Comparison of ENCODE assay signal across 23 cellular contexts in genomic region chr2:227443889-227444568, GRCh38. TPM values are rescaled to one million over a fixed set of nuclear protein-coding genes. Genes with fewer than 3 reads are reported as not detected.
"Had no signal": no experiment of that assay in that cellular context is flagged by ENCODE, and none has a peak within 500 bp of the region (broad histone marks: within the 10 kb centered on the region; RNA-seq: fewer than 3 reads in every experiment).

No MANE protein-coding gene starts in this region.

- H3K4me2 ChIP-seq: hepatocyte had no signal

- H3K4me3 ChIP-seq: hepatocyte, left ventricle myocardium inferior, psoas muscle, sigmoid colon, stomach, thoracic aorta, upper lobe of right lung had no signal

- H3K4me1 Mint-ChIP-seq: activated CD4-positive, alpha-beta T cell treated with anti-CD3 and anti-CD28 coated beads, Interleukin-2, amount 10 ng/mL, durations not matched to agents 24 days and 14 days; activated naive CD8-positive, alpha-beta T cell treated with anti-CD3 and anti-CD28 coated beads, Interleukin-2, amount 10 ng/mL, durations not matched to agents 7 days and 5 days; memory B cell; natural killer cell had no signal

- H3K27ac Mint-ChIP-seq: activated CD4-positive, alpha-beta T cell treated with anti-CD3 and anti-CD28 coated beads, Interleukin-2, amount 10 ng/mL, durations not matched to agents 24 days and 14 days; activated naive CD8-positive, alpha-beta T cell treated with anti-CD3 and anti-CD28 coated beads, Interleukin-2, amount 10 ng/mL, durations not matched to agents 7 days and 5 days; memory B cell; natural killer cell had no signal

- H3K27ac ChIP-seq: hepatocyte, left ventricle myocardium inferior, psoas muscle, sigmoid colon, stomach, thoracic aorta, upper lobe of right lung had no signal

- H3K36me3 Mint-ChIP-seq: activated naive CD8-positive, alpha-beta T cell treated with anti-CD3 and anti-CD28 coated beads, Interleukin-2, amount 10 ng/mL, durations not matched to agents 7 days and 5 days; memory B cell; natural killer cell had no signal

- H3K4me3 Mint-ChIP-seq: activated CD4-positive, alpha-beta T cell treated with anti-CD3 and anti-CD28 coated beads, Interleukin-2, amount 10 ng/mL, durations not matched to agents 24 days and 14 days; activated naive CD8-positive, alpha-beta T cell treated with anti-CD3 and anti-CD28 coated beads, Interleukin-2, amount 10 ng/mL, durations not matched to agents 7 days and 5 days; memory B cell; natural killer cell had no signal

- FAIRE-seq: kidney, TTC549 had no signal

- H3K27me3 ChIP-seq: hepatocyte, sigmoid colon, stomach, upper lobe of right lung had no signal

- H3K9me3 Mint-ChIP-seq: activated CD4-positive, alpha-beta T cell treated with anti-CD3 and anti-CD28 coated beads, Interleukin-2, amount 10 ng/mL, durations not matched to agents 24 days and 14 days; activated naive CD8-positive, alpha-beta T cell treated with anti-CD3 and anti-CD28 coated beads, Interleukin-2, amount 10 ng/mL, durations not matched to agents 7 days and 5 days; memory B cell; natural killer cell had no signal

- H3K79me2 ChIP-seq: hepatocyte had no signal

- ATAC-seq: natural killer cell, psoas muscle, upper lobe of right lung had no signal

- H3K4me1 ChIP-seq: left ventricle myocardium inferior, psoas muscle, sigmoid colon, stomach, upper lobe of right lung had no signal

- H3K36me3 ChIP-seq: left ventricle myocardium inferior, sigmoid colon, stomach, thoracic aorta, upper lobe of right lung had no signal

- H3K27me3 Mint-ChIP-seq: activated CD4-positive, alpha-beta T cell treated with anti-CD3 and anti-CD28 coated beads, Interleukin-2, amount 10 ng/mL, durations not matched to agents 24 days and 14 days; activated naive CD8-positive, alpha-beta T cell treated with anti-CD3 and anti-CD28 coated beads, Interleukin-2, amount 10 ng/mL, durations not matched to agents 7 days and 5 days; memory B cell had no signal

- DNase-seq: activated CD4-positive, alpha-beta T cell treated with anti-CD3 and anti-CD28 coated beads, Interleukin-2, amount 10 ng/mL, durations not matched to agents 24 days and 14 days; activated CD4-positive, CD25-positive, alpha-beta regulatory T cell; activated naive CD8-positive, alpha-beta T cell treated with anti-CD3 and anti-CD28 coated beads, Interleukin-2, amount 10 ng/mL, durations not matched to agents 7 days and 5 days; anterior cingulate cortex; erythroblast; kidney; left ventricle myocardium inferior; natural killer cell; occipital lobe; psoas muscle; sigmoid colon; stimulated activated CD4-positive, alpha-beta T cell treated with anti-CD3 and anti-CD28 coated beads, Interleukin-12 subunit alpha, Interleukin-12 subunit beta, amount 100 ng/mL, for 4 hours; stimulated activated CD4-positive, alpha-beta T cell treated with anti-CD3 and anti-CD28 coated beads, Interleukin-2, amount 100 ng/mL, for 24 hours; stomach; upper lobe of right lung had no signal

- H2AFZ ChIP-seq: hepatocyte had no signal

- H3K9me3 ChIP-seq: left ventricle myocardium inferior, psoas muscle, sigmoid colon, stomach, thoracic aorta, upper lobe of right lung had no signal

RNA-seq across cellular contexts. Expression of gene SCYGR1, which starts 56.3 kb away (rescaled TPM):
- total RNA-seq: activated CD4-positive, alpha-beta T cell treated with anti-CD3 and anti-CD28 coated beads, Interleukin-2, amount 10 ng/mL, durations not matched to agents 24 days and 14 days; activated naive CD8-positive, alpha-beta T cell treated with anti-CD3 and anti-CD28 coated beads, Interleukin-2, amount 10 ng/mL, durations not matched to agents 7 days and 5 days; cerebellum; dermis microvascular lymphatic vessel endothelial cell; hepatocyte; kidney; left ventricle myocardium inferior; mucosa of gallbladder; natural killer cell; occipital lobe; psoas muscle; sigmoid colon; stomach; T-helper 2 cell treated with Interferon-gamma antibody and Interleukin-4, amounts not matched to agents 100 ng/mL and 5 ng/mL, for 36 hours; thoracic aorta; upper lobe of right lung had no signal
- polyA plus RNA-seq: hepatocyte, psoas muscle, sigmoid colon, stomach had no signal
